In genomic region chr6:30769853-30770160, GRCh38 we compare ENCODE assay signal across 10 cellular contexts. TPM values are rescaled to one million over a fixed set of nuclear protein-coding genes. Genes with fewer than 3 reads are reported as not detected.
DNase-seq lines count a peak whose midpoint lies in the region; ATAC-seq and TF ChIP-seq lines count a peak whose summit lies in the region.
"Had no signal": no experiment of that assay in that cellular context is flagged by ENCODE, and none has a peak within 500 bp of the region (broad histone marks: within the 10 kb centered on the region; RNA-seq: fewer than 3 reads in every experiment).

No MANE protein-coding gene starts in this region.

- H3K4me1 ChIP-seq in left lung (peaks cover 15 to 37% of the 10 kb centered on the region in 2 donors), stomach (peaks cover 16 to 31% (median 23%) of the 10 kb centered on the region in 4 donors)

- TF ChIP-seq EP300 in stomach (IDR thresholded peaks at IDR 0.05) = no peak

- 67 to 84% (median 75%) methylated on average over 3 of the region's 3 CpGs for WGBS in stomach, 5 donors

- TF ChIP-seq CTCF in left lung (IDR thresholded peaks at IDR 0.05) (no peak), stomach (IDR thresholded peaks at IDR 0.05) (no peak)

- H3K27ac ChIP-seq in left lung (peak overlapping the region; percentile 15 to 80), stomach (peak overlapping the region in 3 of 5 donors; percentile 71 to 80 (median 80))

- peaks cover 4 to 5% of the 10 kb centered on the region in 2 donors for H3K36me3 Mint-ChIP-seq in activated T-cell treated with anti-CD3 and anti-CD28 coated beads, Interleukin-2, amount 50 U/mL, for 72 hours (ENCODE audit: insufficient read depth in 2 of 2)
- H3K36me3 Mint-ChIP-seq in activated naive CD8-positive, alpha-beta T cell = no peaks in the 10 kb centered on the region

- peak overlapping the region; percentile 73 to 80 for H3K4me3 Mint-ChIP-seq in activated T-cell treated with anti-CD3 and anti-CD28 coated beads, Interleukin-2, amount 50 U/mL, for 72 hours
- H3K4me3 Mint-ChIP-seq in activated naive CD8-positive, alpha-beta T cell = peak overlapping the region; percentile 74

- TF ChIP-seq POLR2A in stomach (IDR thresholded peaks at IDR 0.05) = no peak

- no peaks in the 10 kb centered on the region for H3K27me3 Mint-ChIP-seq in activated T-cell treated with anti-CD3 and anti-CD28 coated beads, Interleukin-2, amount 50 U/mL, for 72 hours (ENCODE audit: low read depth)
- no peaks in the 10 kb centered on the region for H3K27me3 Mint-ChIP-seq in activated naive CD8-positive, alpha-beta T cell

- peak overlapping the region; percentile 93 for H3K27ac Mint-ChIP-seq in activated T-cell treated with anti-CD3 and anti-CD28 coated beads, Interleukin-2, amount 50 U/mL, for 72 hours
- peak overlapping the region; percentile 100 for H3K27ac Mint-ChIP-seq in activated naive CD8-positive, alpha-beta T cell

- H3K4me1 Mint-ChIP-seq in activated T-cell treated with anti-CD3 and anti-CD28 coated beads, Interleukin-2, amount 50 U/mL, for 72 hours (ENCODE audit: low read depth) = peaks cover 86% of the 10 kb centered on the region
- peaks cover 77% of the 10 kb centered on the region for H3K4me1 Mint-ChIP-seq in activated naive CD8-positive, alpha-beta T cell (ENCODE audit: low read depth)

- H3K9me3 ChIP-seq in left lung = no peaks in the 10 kb centered on the region
- H3K9me3 ChIP-seq in stomach = no peaks in the 10 kb centered on the region

- H3K9me3 Mint-ChIP-seq in activated T-cell treated with anti-CD3 and anti-CD28 coated beads, Interleukin-2, amount 50 U/mL, for 72 hours = peaks cover 2 to 5% of the 10 kb centered on the region in 2 donors
- H3K9me3 Mint-ChIP-seq in activated naive CD8-positive, alpha-beta T cell (ENCODE audit: low read depth) = no peaks in the 10 kb centered on the region

- DNase-seq in activated T-cell treated with anti-CD3 and anti-CD28 coated beads, Interleukin-2, amount 50 U/mL, for 72 hours = no peak
- DNase-seq in activated T-cell treated with anti-CD3 and anti-CD28 coated beads, Interleukin-2, amount 50 U/mL, for 1 hour = no peak
- DNase-seq in left lung = no peak
- DNase-seq in stomach = no peak
- DNase-seq in NCI-H2107 treated with DMSO at 0.1 percent for 48 hours (lab: John Stamatoyannopoulos, UW; ENCODE audit: unreplicated experiment) = no peak
- DNase-seq in ecto neural progenitor cell (ENCODE audit: low spot score) = no peak
- DNase-seq: NCI-H1436 treated with DMSO at 0.1 percent for 48 hours had no signal

- H3K27me3 ChIP-seq in left lung (no peaks in the 10 kb centered on the region), stomach (no peaks in the 10 kb centered on the region)
- H3K27me3 ChIP-seq: dorsolateral prefrontal cortex had no signal

- intact Hi-C loops in left lung (cut with DNase I) (no loop called here), stomach (cut with DNase I; ENCODE audit: low total_unique reads) (no loop called here)

- no peak for ATAC-seq in activated T-cell treated with anti-CD3 and anti-CD28 coated beads, Interleukin-2, amount 50 U/mL, for 72 hours (replicated peaks in 1 of 2)
- ATAC-seq in left lung (no peak), HG03025 (IDR thresholded peaks at IDR 0.05; ENCODE audit: low FRiP score, unreplicated experiment) (no peak)

- H3K4me3 ChIP-seq in left lung = no peak overlapping the region
- no peak overlapping the region for H3K4me3 ChIP-seq in stomach
- H3K4me3 ChIP-seq: dorsolateral prefrontal cortex had no signal

- H3K36me3 ChIP-seq in left lung = no peaks in the 10 kb centered on the region
- H3K36me3 ChIP-seq in stomach = no peaks in the 10 kb centered on the region

RNA-seq across cellular contexts. Expression of gene IER3, which starts 25.5 kb away (rescaled TPM):
- 100 to 1,000 TPM; 174 to 197 TPM for total RNA-seq in activated T-cell treated with anti-CD3 and anti-CD28 coated beads, Interleukin-2, amount 50 U/mL, for 72 hours
- total RNA-seq in left lung (10 to 100 TPM; 36.1 to 77.0 TPM), stomach (100 to 1,000 TPM in 2 of 5 donors, 10 to 100 TPM in 3; 16.5 to 144 (median 92.8) TPM)
- 100 to 1,000 TPM; 112 to 187 (median 147) TPM for polyA plus RNA-seq in stomach

RNA-seq across cellular contexts. Expression of gene FLOT1, which starts 27.3 kb away (rescaled TPM):
- total RNA-seq in activated T-cell treated with anti-CD3 and anti-CD28 coated beads, Interleukin-2, amount 50 U/mL, for 72 hours = 100 to 1,000 TPM; 293 to 319 TPM
- total RNA-seq in left lung (100 to 1,000 TPM; 148 to 206 TPM), stomach (100 to 1,000 TPM in 2 of 5 donors, 10 to 100 TPM in 3; 40.6 to 201 (median 74.7) TPM)
- polyA plus RNA-seq in stomach = 100 to 1,000 TPM; 145 to 178 (median 151) TPM

RNA-seq across cellular contexts. Expression of gene TUBB, which starts 49.7 kb away (rescaled TPM):
- 100 to 1,000 TPM; 668 to 724 TPM for total RNA-seq in activated T-cell treated with anti-CD3 and anti-CD28 coated beads, Interleukin-2, amount 50 U/mL, for 72 hours
- total RNA-seq in left lung (100 to 1,000 TPM; 409 to 602 TPM), stomach (100 to 1,000 TPM in 4 of 5 donors, 10 to 100 TPM in 1; 67.5 to 177 (median 109) TPM)
- 100 to 1,000 TPM; 127 to 223 (median 183) TPM for polyA plus RNA-seq in stomach

RNA-seq across cellular contexts. Expression of gene MDC1, which starts 52.7 kb away (rescaled TPM):
- 100 to 1,000 TPM; 102 to 127 TPM for total RNA-seq in activated T-cell treated with anti-CD3 and anti-CD28 coated beads, Interleukin-2, amount 50 U/mL, for 72 hours
- total RNA-seq in left lung (10 to 100 TPM; 28.2 to 38.6 TPM), stomach (100 to 1,000 TPM in 2 of 5 donors, 10 to 100 TPM in 2, 1 to 10 TPM in 1; 9.6 to 153 (median 99.2) TPM)
- polyA plus RNA-seq in stomach = 1 to 10 TPM; 3.8 to 8.7 (median 4.2) TPM
